In the genomic region with DNA sequence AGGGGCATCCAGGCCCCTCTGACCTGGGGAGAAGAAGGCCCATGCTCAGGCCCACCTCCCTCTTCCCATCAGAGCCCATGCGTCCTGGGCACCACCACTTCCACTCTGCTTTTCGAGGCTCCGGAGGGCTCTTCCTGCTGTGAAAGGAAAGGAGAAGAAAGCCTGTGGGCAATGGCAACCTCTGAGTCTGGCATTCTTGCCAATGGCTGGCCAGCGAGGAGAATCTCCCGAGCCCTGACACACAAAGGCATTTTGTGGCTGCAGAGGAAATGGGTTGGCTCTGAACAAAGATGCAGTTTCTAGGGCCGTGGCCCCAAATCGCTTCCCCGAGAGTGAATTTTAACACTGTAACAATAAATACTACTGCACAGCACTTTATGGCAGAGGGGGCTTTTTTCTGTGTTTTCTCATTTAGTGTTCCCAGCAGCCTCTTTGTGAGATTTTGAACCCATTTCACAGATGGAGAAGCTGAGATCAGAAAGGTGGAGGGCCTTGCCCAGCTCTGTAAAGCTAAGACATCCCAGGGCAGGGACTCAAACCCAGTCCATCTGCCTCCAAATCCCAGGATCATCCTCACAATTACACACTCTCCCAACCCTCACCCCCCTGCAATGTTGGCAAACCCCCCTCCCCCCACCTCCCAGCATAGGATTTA, we compare ENCODE assay signal across 21 cellular contexts. TPM values are rescaled to one million over a fixed set of nuclear protein-coding genes. Genes with fewer than 3 reads are reported as not detected.
"Had no signal": no experiment of that assay in that cellular context is flagged by ENCODE, and none has a peak within 500 bp of the region (broad histone marks: within the 10 kb centered on the region; RNA-seq: fewer than 3 reads in every experiment).

No MANE protein-coding gene starts in this region.

- DNase-seq: KBM-7, MG63, NCI-H1092, NCI-H1105 treated with DMSO at 0.1 percent for 48 hours, NCI-H1417 treated with DMSO at 0.1 percent for 48 hours, NCI-H146, NCI-H1694 treated with DMSO at 0.1 percent for 48 hours, NCI-H1930, NCI-H2081, NCI-H2107, NCI-H226, NCI-H446, NCI-H510A, NCI-H524 treated with DMSO at 0.1 percent for 48 hours, NCI-H69, NCI-H774, SHP77 had no signal

- H3K36me3 Mint-ChIP-seq: IgD-negative memory B cell had no signal

- FAIRE-seq: RCC 7860 had no signal

- H3K9me3 ChIP-seq: MG63, SK-N-SH had no signal

- H3K9me3 Mint-ChIP-seq: IgD-negative memory B cell had no signal

- H3K27ac ChIP-seq: RWPE1 had no signal

- H3K4me2 ChIP-seq: SK-N-SH had no signal

- H3K4me1 Mint-ChIP-seq: IgD-negative memory B cell had no signal

- H3K9ac ChIP-seq: SK-N-SH had no signal

- H3K4me3 Mint-ChIP-seq: IgD-negative memory B cell had no signal

- H3K36me3 ChIP-seq: MG63 had no signal

- H3K27me3 ChIP-seq: MG63 had no signal

- H3K4me3 ChIP-seq: MG63 had no signal

- H3K27ac Mint-ChIP-seq: IgD-negative memory B cell had no signal

RNA-seq across cellular contexts. Expression of gene TMEM51, which starts 35.7 kb away (rescaled TPM):
- polyA plus RNA-seq: IgD-negative memory B cell had no signal
